8 cellular contexts compared by ENCODE assay signal in the genomic region with DNA sequence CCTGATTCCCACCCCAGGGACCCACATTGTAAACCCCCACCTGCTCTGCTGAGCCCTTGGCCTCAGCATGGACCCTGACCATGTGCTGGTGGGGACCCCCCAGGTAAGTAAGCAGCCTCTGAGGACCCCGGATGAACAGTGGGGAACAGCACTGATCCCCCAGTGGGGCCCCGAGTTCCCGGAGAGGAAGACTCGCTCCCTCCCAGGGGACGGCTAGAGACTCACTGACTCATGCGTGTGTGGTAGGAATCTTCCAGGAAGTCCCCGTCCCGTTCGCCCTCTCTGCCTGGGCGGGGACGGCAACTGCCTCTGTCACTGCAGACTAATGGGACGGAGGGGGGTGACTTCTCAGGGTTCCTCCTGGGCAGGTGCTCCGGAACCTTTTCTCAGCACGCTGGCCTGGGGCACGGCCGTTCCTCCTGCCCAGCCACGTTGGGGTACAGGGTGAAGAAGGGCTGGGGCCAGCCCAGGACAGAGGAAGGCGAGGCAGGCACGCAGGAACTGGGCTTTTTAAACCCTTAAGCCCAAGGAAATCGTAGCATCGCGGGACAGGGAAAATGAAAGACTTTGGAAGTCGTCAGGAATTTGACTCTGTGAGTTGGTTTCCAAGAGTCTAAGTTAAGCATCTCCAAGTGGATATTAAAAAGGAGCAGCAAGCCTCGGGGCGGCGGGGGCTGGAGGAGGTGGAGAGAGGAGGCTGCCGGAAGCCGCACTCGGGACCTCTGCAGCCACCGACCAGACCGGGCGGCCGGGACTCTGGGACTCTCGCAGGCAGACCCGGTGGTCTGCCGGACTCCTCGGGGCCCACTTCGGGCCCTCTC.
DNase-seq lines count a peak whose midpoint lies in the region; ATAC-seq, FAIRE-seq and TF ChIP-seq lines count a peak whose summit lies in the region.

No MANE protein-coding gene starts in this region.

- H3K4me3 Mint-ChIP-seq in activated T-helper 17 cell treated with anti-CD3 and anti-CD28 coated beads, Interleukin-2, amount 50 U/mL, for 72 hours: peak overlapping the region; percentile 96

- H3K9me3 Mint-ChIP-seq in activated T-helper 17 cell treated with anti-CD3 and anti-CD28 coated beads, Interleukin-2, amount 50 U/mL, for 72 hours: no peaks in the 10 kb centered on the region

- H3K9ac ChIP-seq in NT2/D1 (ENCODE audit: insufficient read length, low read depth) (peak overlapping the region; percentile 57), trophoblast cell (ENCODE audit: low read length) (no peak overlapping the region)

- peak overlapping the region; percentile 72 for H2BK12ac ChIP-seq in trophoblast cell (ENCODE audit: low read length)

- peak overlapping the region; percentile 94 for H3K27ac Mint-ChIP-seq in activated T-helper 17 cell treated with anti-CD3 and anti-CD28 coated beads, Interleukin-2, amount 50 U/mL, for 72 hours

- peak overlapping the region; percentile 20 for H4K8ac ChIP-seq in trophoblast cell (ENCODE audit: low read depth, low read length)

- H3K4me1 ChIP-seq in A549: peaks cover 80% of the 10 kb centered on the region
- H3K4me1 ChIP-seq in NT2/D1 (ENCODE audit: insufficient read depth, insufficient read length): peaks cover 65% of the 10 kb centered on the region
- H3K4me1 ChIP-seq in foreskin keratinocyte: peaks cover 9% of the 10 kb centered on the region
- H3K4me1 ChIP-seq in trophoblast cell (ENCODE audit: control insufficient read depth in 1 of 2, insufficient read depth in 2 of 2, low read length in 2 of 2): peaks cover 59 to 69% of the 10 kb centered on the region in 2 experiments

- peak overlapping the region; percentile 64 for H3K4me3 ChIP-seq in A549
- H3K4me3 ChIP-seq in NT2/D1 (ENCODE audit: insufficient read length, low read depth): no peak overlapping the region
- no peak overlapping the region for H3K4me3 ChIP-seq in trophoblast cell (ENCODE audit: low read depth, low read length)

- TF ChIP-seq POLR2A in A549 (IDR thresholded peaks at IDR 0.05; ENCODE audit: low read length): peak; percentile 46; the same call in 1 of the 2 replicates

- no peaks in the 10 kb centered on the region for H3K27me3 ChIP-seq in NT2/D1 (ENCODE audit: insufficient read depth, insufficient read length)
- H3K27me3 ChIP-seq in foreskin keratinocyte: no peaks in the 10 kb centered on the region
- H3K27me3 ChIP-seq in trophoblast cell (ENCODE audit: insufficient read depth, low read length): no peaks in the 10 kb centered on the region

- H4K12ac ChIP-seq in trophoblast cell (ENCODE audit: low read depth, low read length): no peak overlapping the region

- no peak for FAIRE-seq in A549 (lab: Jason Lieb, UNC)
- FAIRE-seq in GM19239 (lab: Jason Lieb, UNC): peak; percentile 82

- 0 out of 5 replicates have a peak, but pooled peaks of 1 of the 2 experiments have one; percentile 30 for TF ChIP-seq EP300 in A549 (IDR thresholded peaks at IDR 0.05)

- TF ChIP-seq CTCF in A549 (IDR thresholded peaks at IDR 0.05) (no peak), foreskin keratinocyte (conservative IDR thresholded peaks at IDR 0.05) (no peak)

- ATAC-seq in A549: peak; percentile 69 to 76
- ATAC-seq in activated T-helper 17 cell treated with anti-CD3 and anti-CD28 coated beads, Interleukin-2, amount 50 U/mL, for 72 hours (replicated peaks): peak; percentile 98
- peak; percentile 67 for ATAC-seq in foreskin keratinocyte
- no peak for ATAC-seq in GM18520 (IDR thresholded peaks at IDR 0.05; ENCODE audit: unreplicated experiment)

- H3K27me3 Mint-ChIP-seq in activated T-helper 17 cell treated with anti-CD3 and anti-CD28 coated beads, Interleukin-2, amount 50 U/mL, for 72 hours: no peaks in the 10 kb centered on the region

- peak overlapping the region; percentile 54 for H3K18ac ChIP-seq in trophoblast cell (ENCODE audit: low read length)

- DNase-seq in A549 (ENCODE audit: low read depth in 1 of 2, low spot score in 1 of 2) (peak; percentile 93 to 95), GM19239 (ENCODE audit: insufficient read length, low spot score) (peak; percentile 63), NT2/D1 (ENCODE audit: low read depth, low spot score) (no peak), foreskin keratinocyte (peak; percentile 57 to 74), trophoblast cell (peak; percentile 86 to 87), cortex of kidney (lab: John Stamatoyannopoulos, UW) (no peak)

- no peaks in the 10 kb centered on the region for H3K36me3 Mint-ChIP-seq in activated T-helper 17 cell treated with anti-CD3 and anti-CD28 coated beads, Interleukin-2, amount 50 U/mL, for 72 hours (ENCODE audit: low read depth)

- POLR2A ChIA-PET in A549 (lab: Yijun Ruan, JAX): interaction anchor here (6.4 kb wide), 1 partner anchor 33 kb away, joined by 98 read pairs; no protein-coding TSS in a partner anchor

- no peak overlapping the region for H3K23ac ChIP-seq in trophoblast cell (ENCODE audit: low read length)

- under 1% methylated on average over 36 of the region's 38 CpGs for WGBS in A549 (ENCODE audit: missing lambda C conversion rate)
- no CpG with 5 or more reads among the region's 38 CpGs for WGBS in trophoblast cell (ENCODE audit: extremely low coverage, insufficient coverage, insufficient read length)

- peak overlapping the region; percentile 87 for H4K91ac ChIP-seq in trophoblast cell (ENCODE audit: low read depth, low read length)

- peaks cover 22% of the 10 kb centered on the region for H3K4me1 Mint-ChIP-seq in activated T-helper 17 cell treated with anti-CD3 and anti-CD28 coated beads, Interleukin-2, amount 50 U/mL, for 72 hours

- H3K27ac ChIP-seq in A549 (peak overlapping the region; percentile 93 to 98), foreskin keratinocyte (peak overlapping the region; percentile 98), trophoblast cell (ENCODE audit: low read depth, low read length) (peak overlapping the region; percentile 8)

- H2AFZ ChIP-seq in trophoblast cell (ENCODE audit: insufficient read depth, low read length, poor library complexity): no peak overlapping the region

- H3K14ac ChIP-seq in trophoblast cell (ENCODE audit: low read length): peak overlapping the region; percentile 53

- no peaks in the 10 kb centered on the region for H3K36me3 ChIP-seq in NT2/D1 (ENCODE audit: insufficient read depth, insufficient read length, low read length)
- H3K36me3 ChIP-seq in trophoblast cell (ENCODE audit: control insufficient read depth in 1 of 2, insufficient read depth in 2 of 2, low read length in 2 of 2): peaks cover 0 to 2% of the 10 kb centered on the region in 2 experiments

- H3K9me3 ChIP-seq in A549: no peaks in the 10 kb centered on the region
- no peaks in the 10 kb centered on the region for H3K9me3 ChIP-seq in NT2/D1 (ENCODE audit: insufficient read depth, low read length)
- no peaks in the 10 kb centered on the region for H3K9me3 ChIP-seq in trophoblast cell (ENCODE audit: insufficient read depth, low read depth, low read length)

- CTCF ChIA-PET in A549 (lab: Yijun Ruan, JAX): interaction anchor here (1.1 to 3.8 kb wide), 2 partner anchors 39 to 111 kb away, joined by 3 to 17 read pairs; no protein-coding TSS in a partner anchor

- H2AK5ac ChIP-seq in trophoblast cell (ENCODE audit: low read length): peak overlapping the region; percentile 5

- H3K4me2 ChIP-seq in A549 (peak overlapping the region; percentile 97), trophoblast cell (ENCODE audit: low read length) (peak overlapping the region; percentile 13)

- TF ChIP-seq RAD21 in A549 (conservative IDR thresholded peaks at IDR 0.05 in 1 of 2, IDR thresholded peaks at IDR 0.05 in 1 of 2): no peak

- H2BK120ac ChIP-seq in trophoblast cell (ENCODE audit: insufficient read depth, low read length, poor library complexity): peak overlapping the region; percentile 67

- peaks cover 49% of the 10 kb centered on the region for H3K79me1 ChIP-seq in trophoblast cell (ENCODE audit: low read length)

- peak overlapping the region; percentile 62 for H2BK5ac ChIP-seq in trophoblast cell (ENCODE audit: low read depth, low read length, poor library complexity)

- no peak overlapping the region for H3K4ac ChIP-seq in trophoblast cell (ENCODE audit: low read depth, low read length)

- H3K79me2 ChIP-seq in trophoblast cell (ENCODE audit: control insufficient read depth, insufficient read depth, low read length, poor library complexity): peaks cover 16% of the 10 kb centered on the region

TF ChIP-seq in A549, 52 proteins besides CTCF, POLR2A, EP300 and RAD21 (continues in another document):
- no peak for TF ChIP-seq CEBPB (IDR thresholded peaks at IDR 0.05)
- TF ChIP-seq HEYL (CRISPR knock-in tag; IDR thresholded peaks at IDR 0.05): no peak
- TF ChIP-seq RARB (CRISPR knock-in tag; IDR thresholded peaks at IDR 0.05): no peak
- TF ChIP-seq EHMT2 (IDR thresholded peaks at IDR 0.05; ENCODE audit: low read depth): no peak
- TF ChIP-seq EHF (CRISPR knock-in tag; IDR thresholded peaks at IDR 0.05): 0 out of 2 replicates have a peak, but pooled peaks have one; percentile 23
- no peak; the same call in 1 of the 2 replicates for TF ChIP-seq HOXB5 (CRISPR knock-in tag; IDR thresholded peaks at IDR 0.05)
- TF ChIP-seq, protein P1, sequence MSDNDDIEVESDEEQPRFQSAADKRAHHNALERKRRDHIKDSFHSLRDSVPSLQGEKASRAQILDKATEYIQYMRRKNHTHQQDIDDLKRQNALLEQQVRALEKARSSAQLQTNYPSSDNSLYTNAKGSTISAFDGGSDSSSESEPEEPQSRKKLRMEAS (IDR thresholded peaks at IDR 0.05): peak; percentile 91
- TF ChIP-seq CBX8 (IDR thresholded peaks at IDR 0.05): no peak
- TF ChIP-seq JUNB (IDR thresholded peaks at IDR 0.05): no peak
- no peak for TF ChIP-seq KDM5A (IDR thresholded peaks at IDR 0.05)
- TF ChIP-seq TP53 (CRISPR knock-in tag; IDR thresholded peaks at IDR 0.05): no peak
- no peak for TF ChIP-seq MAFK (IDR thresholded peaks at IDR 0.05; ENCODE audit: partially characterized antibody)
- TF ChIP-seq ZFP36 (IDR thresholded peaks at IDR 0.05; ENCODE audit: borderline replicate concordance, partially characterized antibody): no peak
- TF ChIP-seq CHD2 (IDR thresholded peaks at IDR 0.05; ENCODE audit: low read length, partially characterized antibody): peak; percentile 20
- TF ChIP-seq BHLHE40 (IDR thresholded peaks at IDR 0.05; ENCODE audit: low read depth, low read length): no peak
- TF ChIP-seq MAZ (IDR thresholded peaks at IDR 0.05; ENCODE audit: borderline replicate concordance, low read depth, low read length): peak; percentile 13; the same call in 1 of the 2 replicates
- TF ChIP-seq RCOR1 (IDR thresholded peaks at IDR 0.05; ENCODE audit: low read depth, low read length): no peak
- TF ChIP-seq KDM1A (IDR thresholded peaks at IDR 0.05; ENCODE audit: low read depth): no peak
- no peak; the same call in 1 of the 2 replicates for TF ChIP-seq TFCP2L1 (CRISPR knock-in tag; IDR thresholded peaks at IDR 0.05)
- TF ChIP-seq GATA3 (IDR thresholded peaks at IDR 0.05; ENCODE audit: borderline replicate concordance): peak; percentile 37
- TF ChIP-seq MYC (IDR thresholded peaks at IDR 0.05; ENCODE audit: borderline replicate concordance, low read length): peak; percentile 73; the same call in 1 of the 2 replicates
- peak; percentile 13; the same call in 1 of the 2 replicates for TF ChIP-seq PHF8 (IDR thresholded peaks at IDR 0.05; ENCODE audit: borderline replicate concordance, low read depth)

Comparison
In these comparisons a context has a peak if more than half of its experiments do, and no peak if none do; other contexts are left out.
1. DNase-seq: peak in A549 (2 of 2), GM19239 (single experiment), foreskin keratinocyte (2 of 2) and trophoblast cell (2 of 2); none in NT2/D1 (single experiment) and cortex of kidney (single experiment).
2. H3K27ac ChIP-seq: peak in every context shown above with its lines; median percentile 98 in foreskin keratinocyte; 96 in A549; 8 in trophoblast cell.